Comparison of ENCODE assay signal across 1 cellular context in the genomic region with DNA sequence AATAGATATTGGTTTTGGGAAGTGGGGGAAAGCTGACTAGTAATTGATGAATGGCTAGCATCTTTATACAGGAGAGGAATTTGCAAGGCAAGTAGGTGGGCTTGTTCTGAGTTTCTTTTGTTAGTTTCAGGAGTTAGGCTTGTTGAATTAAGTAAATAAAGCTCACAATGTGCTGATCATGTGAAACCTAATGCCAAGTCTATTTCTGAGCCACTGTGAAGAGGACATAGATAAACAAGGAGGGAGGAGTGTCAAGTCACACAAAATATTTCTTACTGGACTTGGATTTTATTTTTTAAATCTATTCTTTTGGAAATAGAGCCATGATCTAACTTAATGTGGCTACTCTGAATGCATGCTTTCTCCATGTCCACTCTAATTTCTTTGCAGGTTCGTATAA.
TF ChIP-seq lines count a peak whose summit lies in the region.

No MANE protein-coding gene starts in this region.

TF ChIP-seq in HepG2, 621 proteins besides CTCF, POLR2A, EP300 and RAD21 (continued from another document):
- TF ChIP-seq, protein P1, sequence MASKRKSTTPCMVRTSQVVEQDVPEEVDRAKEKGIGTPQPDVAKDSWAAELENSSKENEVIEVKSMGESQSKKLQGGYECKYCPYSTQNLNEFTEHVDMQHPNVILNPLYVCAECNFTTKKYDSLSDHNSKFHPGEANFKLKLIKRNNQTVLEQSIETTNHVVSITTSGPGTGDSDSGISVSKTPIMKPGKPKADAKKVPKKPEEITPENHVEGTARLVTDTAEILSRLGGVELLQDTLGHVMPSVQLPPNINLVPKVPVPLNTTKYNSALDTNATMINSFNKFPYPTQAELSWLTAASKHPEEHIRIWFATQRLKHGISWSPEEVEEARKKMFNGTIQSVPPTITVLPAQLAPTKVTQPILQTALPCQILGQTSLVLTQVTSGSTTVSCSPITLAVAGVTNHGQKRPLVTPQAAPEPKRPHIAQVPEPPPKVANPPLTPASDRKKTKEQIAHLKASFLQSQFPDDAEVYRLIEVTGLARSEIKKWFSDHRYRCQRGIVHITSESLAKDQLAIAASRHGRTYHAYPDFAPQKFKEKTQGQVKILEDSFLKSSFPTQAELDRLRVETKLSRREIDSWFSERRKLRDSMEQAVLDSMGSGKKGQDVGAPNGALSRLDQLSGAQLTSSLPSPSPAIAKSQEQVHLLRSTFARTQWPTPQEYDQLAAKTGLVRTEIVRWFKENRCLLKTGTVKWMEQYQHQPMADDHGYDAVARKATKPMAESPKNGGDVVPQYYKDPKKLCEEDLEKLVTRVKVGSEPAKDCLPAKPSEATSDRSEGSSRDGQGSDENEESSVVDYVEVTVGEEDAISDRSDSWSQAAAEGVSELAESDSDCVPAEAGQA (IDR thresholded peaks at IDR 0.05; ENCODE audit: low read depth) = no peak
- TF ChIP-seq, protein P1 (CRISPR knock-in tag; IDR thresholded peaks at IDR 0.05; ENCODE audit: borderline replicate concordance) = no peak
- TF ChIP-seq MXD4 (CRISPR knock-in tag; IDR thresholded peaks at IDR 0.05) (no peak), ZBTB8A (CRISPR knock-in tag; IDR thresholded peaks at IDR 0.05; ENCODE audit: borderline replicate concordance, low read depth) (no peak), HNRNPLL (IDR thresholded peaks at IDR 0.05; ENCODE audit: low read depth, low read length, poor library complexity, severe bottlenecking) (no peak)
TF ChIP-seq in HepG2: peak in this region for 0.
